In the genomic region with DNA sequence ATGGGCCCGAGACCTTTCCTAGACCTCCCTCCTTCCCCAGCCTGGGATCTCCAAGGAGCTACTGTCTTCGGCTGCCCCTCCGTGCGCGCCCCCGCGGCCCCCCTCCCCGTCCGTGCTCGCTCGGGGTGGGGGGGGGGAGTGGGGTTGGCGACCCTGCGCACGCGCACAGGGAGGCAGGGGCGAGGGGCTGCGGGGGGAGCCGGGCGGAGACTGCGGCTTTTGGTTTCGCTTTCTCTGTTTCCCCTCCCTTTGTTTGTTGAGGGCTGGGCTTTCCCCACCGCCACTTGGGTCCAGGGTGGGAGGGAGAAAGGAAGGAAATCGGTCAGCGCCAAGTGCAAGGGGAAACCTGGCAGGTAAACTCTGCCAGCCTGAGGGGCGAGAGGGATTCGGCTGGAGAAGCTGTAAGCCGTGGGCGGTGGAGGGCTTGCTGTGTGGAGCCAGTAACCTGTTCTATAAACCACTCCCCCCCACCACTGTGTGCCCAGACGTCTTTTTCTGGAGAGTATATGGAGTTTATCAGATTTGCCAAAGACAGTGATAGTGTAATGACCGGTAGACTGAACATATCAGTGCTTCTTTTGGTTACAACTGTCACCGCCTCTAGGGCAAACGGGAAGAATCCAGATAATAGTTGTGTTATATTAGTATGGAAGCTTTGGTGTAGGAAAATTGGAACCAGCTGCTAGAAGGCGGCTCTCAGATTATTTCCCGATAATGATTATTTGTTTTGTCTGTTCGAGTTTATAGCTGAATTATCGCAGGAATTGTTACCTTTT, we compare ENCODE assay signal across 8 cellular contexts.
DNase-seq lines count a peak whose midpoint lies in the region; ATAC-seq, FAIRE-seq and TF ChIP-seq lines count a peak whose summit lies in the region.

No MANE protein-coding gene starts in this region.

- DNase-seq in AG20443 (ENCODE audit: low spot score): peak; percentile 69
- no peak for DNase-seq in GM19239 (ENCODE audit: insufficient read length, low spot score)
- peak; percentile 43 to 51 for DNase-seq in NOMO-1 (lab: John Stamatoyannopoulos, UW; ENCODE audit: unreplicated experiment in 2 of 2)
- DNase-seq in activated T-cell treated with anti-CD3 and anti-CD28 coated beads for 24 hours (ENCODE audit: low read depth): peak; percentile 74
- peak; percentile 80 to 82 for DNase-seq in erythroblast (lab: John Stamatoyannopoulos, UW)
- DNase-seq in stimulated activated CD8-positive, alpha-beta memory T cell treated with anti-CD3 and anti-CD28 coated beads, Interleukin-7, amount 100 ng/mL, for 48 hours (ENCODE audit: extremely low read depth in 1 of 2, low read depth in 1 of 2): peak; percentile 61 to 65

- peak; percentile 32 for ATAC-seq in HG03457 (IDR thresholded peaks at IDR 0.05; ENCODE audit: unreplicated experiment)

- no peak for TF ChIP-seq POLR2A in erythroblast (IDR thresholded peaks at IDR 0.05; ENCODE audit: low read length)

- peak overlapping the region; percentile 98 for H3K27ac ChIP-seq in muscle layer of duodenum (ENCODE audit: low read length)

- H3K4me3 ChIP-seq in muscle layer of duodenum (ENCODE audit: low read depth in 1 of 2, low read length in 2 of 2): peak overlapping the region; percentile 96

- H3K4me1 ChIP-seq in muscle layer of duodenum (ENCODE audit: control insufficient read depth in 1 of 2, insufficient read depth in 2 of 2, low read length in 2 of 2): peaks cover 8 to 59% of the 10 kb centered on the region in 2 donors

- H3K36me3 ChIP-seq in muscle layer of duodenum (ENCODE audit: control insufficient read depth in 1 of 2, insufficient read depth in 2 of 2, low read length in 2 of 2): peaks cover 16 to 27% of the 10 kb centered on the region in 2 donors

- no peaks in the 10 kb centered on the region for H3K9me3 ChIP-seq in muscle layer of duodenum (ENCODE audit: control insufficient read depth in 1 of 2, low read length in 2 of 2)

- FAIRE-seq in GM19239 (lab: Jason Lieb, UNC): peak; percentile 79

- no peaks in the 10 kb centered on the region for H3K27me3 ChIP-seq in muscle layer of duodenum (ENCODE audit: low read depth, low read length)
